In the genomic region with DNA sequence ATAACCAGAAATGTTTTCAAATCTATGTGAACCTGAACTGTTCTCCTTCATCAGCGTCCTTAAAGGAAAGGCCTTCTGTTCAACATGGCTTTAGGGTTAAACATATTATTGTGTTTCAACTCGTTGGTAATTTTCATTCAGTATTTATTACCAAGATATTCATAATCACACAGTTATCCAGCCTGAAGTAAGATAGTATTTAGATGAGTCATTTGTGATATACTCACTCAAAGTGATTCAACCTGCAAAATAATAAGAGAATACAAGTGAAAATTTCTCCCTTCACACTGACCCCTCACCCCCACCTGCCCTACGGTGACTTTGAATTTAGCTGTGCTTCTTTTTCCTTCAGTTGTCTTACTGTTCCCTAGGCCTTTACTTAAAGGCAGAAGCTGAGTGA, we compare ENCODE assay signal across 12 cellular contexts. TPM values are rescaled to one million over a fixed set of nuclear protein-coding genes. Genes with fewer than 3 reads are reported as not detected.
DNase-seq lines count a peak whose midpoint lies in the region; ATAC-seq and TF ChIP-seq lines count a peak whose summit lies in the region.
"Had no signal": no experiment of that assay in that cellular context is flagged by ENCODE, and none has a peak within 500 bp of the region (broad histone marks: within the 10 kb centered on the region; RNA-seq: fewer than 3 reads in every experiment).

No MANE protein-coding gene starts in this region.

- no peak for ATAC-seq in activated naive CD8-positive, alpha-beta T cell treated with anti-CD3 and anti-CD28 coated beads, Interleukin-2, amount 10 ng/mL, durations not matched to agents 7 days and 5 days (ENCODE audit: low read depth)
- no peak for ATAC-seq in HG03097 (IDR thresholded peaks at IDR 0.05; ENCODE audit: low FRiP score, unreplicated experiment)
- ATAC-seq in GM18909 (IDR thresholded peaks at IDR 0.05; ENCODE audit: poor library complexity, unreplicated experiment): no peak
- ATAC-seq: heart left ventricle had no signal

- POLR2A ChIA-PET in activated naive CD8-positive, alpha-beta T cell treated with anti-CD3 and anti-CD28 coated beads, Interleukin-2, amount 10 ng/mL, durations not matched to agents 7 days and 5 days (lab: Charles Lee): interaction anchor here (0.6 to 7.5 kb wide), 14 partner anchors 12 to 499 kb away, joined by 3 to 144 read pairs (median 5); partner anchors contain the start of gene SNX20

- no peaks in the 10 kb centered on the region for H3K9me3 Mint-ChIP-seq in CD14-positive monocyte
- no peaks in the 10 kb centered on the region for H3K9me3 Mint-ChIP-seq in activated naive CD8-positive, alpha-beta T cell treated with anti-CD3 and anti-CD28 coated beads, Interleukin-2, amount 10 ng/mL, durations not matched to agents 7 days and 5 days

- peak overlapping the region in 5 of 7 donors; percentile 7 to 85 (median 51) for H3K27ac Mint-ChIP-seq in CD14-positive monocyte
- peak overlapping the region; percentile 90 for H3K27ac Mint-ChIP-seq in activated naive CD8-positive, alpha-beta T cell treated with anti-CD3 and anti-CD28 coated beads, Interleukin-2, amount 10 ng/mL, durations not matched to agents 7 days and 5 days

- H3K27me3 Mint-ChIP-seq in CD14-positive monocyte (ENCODE audit: low read depth in 3 of 3): no peaks in the 10 kb centered on the region
- H3K27me3 Mint-ChIP-seq in activated naive CD8-positive, alpha-beta T cell treated with anti-CD3 and anti-CD28 coated beads, Interleukin-2, amount 10 ng/mL, durations not matched to agents 7 days and 5 days: no peaks in the 10 kb centered on the region

- H3K4me1 ChIP-seq in mononuclear cell (ENCODE audit: insufficient read depth, low read length): peaks cover 54% of the 10 kb centered on the region

- H3K4me3 ChIP-seq in mononuclear cell (ENCODE audit: low read length): peak overlapping the region; percentile 26
- H3K4me3 ChIP-seq: thoracic aorta had no signal

- H3K4me3 Mint-ChIP-seq in CD14-positive monocyte: peak overlapping the region in 1 of 2 donors; percentile 1
- H3K4me3 Mint-ChIP-seq in activated naive CD8-positive, alpha-beta T cell treated with anti-CD3 and anti-CD28 coated beads, Interleukin-2, amount 10 ng/mL, durations not matched to agents 7 days and 5 days: peak overlapping the region; percentile 96

- no peaks in the 10 kb centered on the region for H3K9me3 ChIP-seq in mononuclear cell (ENCODE audit: low read depth, low read length)
- H3K9me3 ChIP-seq: heart left ventricle, thoracic aorta had no signal

- TF ChIP-seq CTCF in CD14-positive monocyte (IDR thresholded peaks at IDR 0.05): no peak

- intact Hi-C loops in CD14-positive monocyte (cut with micrococcal nuclease): loop anchor here (5.0 kb wide), 4 partner anchors 48 to 468 kb away; partner anchors contain the start of genes BRD7 (in 1 of the 2) and SNX20 (in 1 of the 2)

- DNase-seq in CD14-positive monocyte (ENCODE audit: low spot score) (no peak), HT1080 (ENCODE audit: low read depth) (peak; percentile 27), NCI-H1417 (lab: John Stamatoyannopoulos, UW) (no peak), cortex of kidney (lab: John Stamatoyannopoulos, UW) (no peak)
- no peak for DNase-seq in activated naive CD8-positive, alpha-beta T cell treated with anti-CD3 and anti-CD28 coated beads, Interleukin-2, amount 10 ng/mL, durations not matched to agents 7 days and 5 days
- DNase-seq: activated CD4-positive, alpha-beta T cell treated with anti-CD3 and anti-CD28 coated beads, Interleukin-2, amount 50 U/mL, for 1 hour; heart left ventricle; SHP77 treated with DMSO at 0.1 percent for 48 hours had no signal

- H3K27me3 ChIP-seq in mononuclear cell (ENCODE audit: insufficient read depth, low read length): no peaks in the 10 kb centered on the region
- H3K27me3 ChIP-seq: heart left ventricle had no signal

- H3K4me1 Mint-ChIP-seq in CD14-positive monocyte: peaks cover 60% of the 10 kb centered on the region
- H3K4me1 Mint-ChIP-seq in activated naive CD8-positive, alpha-beta T cell treated with anti-CD3 and anti-CD28 coated beads, Interleukin-2, amount 10 ng/mL, durations not matched to agents 7 days and 5 days: peaks cover 50% of the 10 kb centered on the region

- H3K36me3 Mint-ChIP-seq in CD14-positive monocyte: peaks cover 33 to 41% of the 10 kb centered on the region in 2 donors
- peaks cover 33% of the 10 kb centered on the region for H3K36me3 Mint-ChIP-seq in activated naive CD8-positive, alpha-beta T cell treated with anti-CD3 and anti-CD28 coated beads, Interleukin-2, amount 10 ng/mL, durations not matched to agents 7 days and 5 days

RNA-seq across cellular contexts. Expression of gene CYLD, which starts 3.0 kb away (rescaled TPM):
- 10 to 100 TPM; 35.9 to 57.9 TPM for polyA plus RNA-seq in CD14-positive monocyte
- 11.8 and 12.7 TPM in 2 replicates for total RNA-seq in HT1080 (2014; rRNA removed; shearing (Covaris generic))
- 11.1 and 14.7 TPM in 2 replicates for polyA plus RNA-seq in HT1080 (2015; cell fraction: cytosol; rRNA removed)
- 17.9 and 23.0 TPM in 2 replicates for polyA plus RNA-seq in HT1080 (2015; cell fraction: nucleus; rRNA removed)
- total RNA-seq in activated naive CD8-positive, alpha-beta T cell treated with anti-CD3 and anti-CD28 coated beads, Interleukin-2, amount 10 ng/mL, durations not matched to agents 7 days and 5 days: 100 to 1,000 TPM; 166 to 172 TPM
- 457 TPM for total RNA-seq in mononuclear cell

RNA-seq across cellular contexts. Expression of gene NOD2, which starts 51.5 kb away (rescaled TPM):
- 10 to 100 TPM; 18.5 to 29.7 TPM for polyA plus RNA-seq in CD14-positive monocyte
- total RNA-seq in HT1080 (2014; rRNA removed; shearing (Covaris generic)): not detected in 2 replicates
- polyA plus RNA-seq in HT1080 (2015; cell fraction: cytosol; rRNA removed): 0.03 TPM in 2 replicates
- polyA plus RNA-seq in HT1080 (2015; cell fraction: nucleus; rRNA removed): 0.06 and 0.09 TPM in 2 replicates
- total RNA-seq in activated naive CD8-positive, alpha-beta T cell treated with anti-CD3 and anti-CD28 coated beads, Interleukin-2, amount 10 ng/mL, durations not matched to agents 7 days and 5 days: 1 to 10 TPM; 2.8 to 3.5 TPM
- 21.6 TPM for total RNA-seq in mononuclear cell

Comparison
In these comparisons a context has a peak if more than half of its experiments do, and no peak if none do; other contexts are left out.
1. RNA of gene CYLD, which starts 3.0 kb away (total RNA-seq): 457 TPM in mononuclear cell (single experiment) and 166 to 172 TPM in activated naive CD8-positive, alpha-beta T cell treated with anti-CD3 and anti-CD28 coated beads, Interleukin-2, amount 10 ng/mL, durations not matched to agents 7 days and 5 days; 11.8 to 12.7 TPM in HT1080; every median in the first group is over 10 times any median in the second.